Comparison of ENCODE assay signal across 8 cellular contexts in the genomic region with DNA sequence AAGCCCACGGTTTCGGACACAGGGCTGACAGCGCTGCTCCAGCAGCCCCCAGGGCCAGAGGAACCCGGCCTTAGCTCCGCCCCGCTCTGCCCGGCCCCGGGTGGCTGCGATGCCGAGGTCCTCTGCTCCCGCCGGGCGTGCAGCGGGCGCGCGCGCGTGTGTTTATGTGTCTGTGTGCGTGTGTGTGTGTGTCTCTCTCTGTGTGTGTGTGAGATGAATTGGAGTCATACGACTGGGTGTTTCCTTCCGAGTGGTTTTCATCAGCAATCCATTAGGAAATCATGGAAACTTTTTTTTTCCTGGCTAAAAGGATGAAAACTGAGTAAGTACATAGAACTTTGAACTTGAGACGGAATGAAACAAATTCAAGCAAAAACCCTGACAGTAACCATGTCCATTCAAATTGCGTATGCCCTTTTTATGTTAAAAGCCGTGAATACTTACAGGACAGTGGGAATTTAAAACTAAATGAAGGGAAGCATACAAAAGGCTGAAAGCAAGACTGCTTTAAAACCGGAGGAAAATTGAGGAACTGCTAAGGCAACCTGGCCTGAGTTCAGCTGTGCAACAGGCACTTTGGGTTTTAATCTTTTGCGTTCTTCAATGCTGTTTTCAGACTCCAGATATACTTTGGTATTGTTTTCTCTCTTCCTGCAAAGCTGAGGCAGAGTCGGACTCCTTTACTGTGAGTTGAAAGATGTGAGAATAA. TPM values are rescaled to one million over a fixed set of nuclear protein-coding genes. Genes with fewer than 3 reads are reported as not detected.
DNase-seq lines count a peak whose midpoint lies in the region; ATAC-seq and TF ChIP-seq lines count a peak whose summit lies in the region.

CPED1 (plus strand) TSS at position 121 of the 709 bp plus-strand sequence. CDS start 911 bp downstream, outside the sequence.

- H3K27ac ChIP-seq in muscle layer of duodenum (ENCODE audit: low read length) = peak within 1 kb of the TSS; percentile 96

- DNase-seq in NCI-H2029 (lab: John Stamatoyannopoulos, UW) (peak; percentile 18), NCI-H2029 treated with DMSO at 0.1 percent for 48 hours (lab: John Stamatoyannopoulos, UW) (no peak), NCI-H2227 treated with DMSO at 0.1 percent for 48 hours (lab: John Stamatoyannopoulos, UW) (peak; percentile 26), fibroblast of mammary gland (ENCODE audit: low read depth) (peak; percentile 88), superior temporal gyrus (ENCODE audit: extremely low spot score) (peak; percentile 48)
- DNase-seq in activated T-cell treated with anti-CD3 and anti-CD28 coated beads, Interleukin-2, amount 50 U/mL, for 72 hours = peak; percentile 46 to 56

- no peak for TF ChIP-seq CTCF in fibroblast of mammary gland (conservative IDR thresholded peaks at IDR 0.05; ENCODE audit: control insufficient read depth, insufficient read depth, low read depth, low read length)

- peaks cover 17% of the 10 kb centered on the region for H3K4me1 Mint-ChIP-seq in activated T-cell treated with anti-CD3 and anti-CD28 coated beads, Interleukin-2, amount 50 U/mL, for 72 hours (ENCODE audit: low read depth)

- H3K27me3 Mint-ChIP-seq in activated T-cell treated with anti-CD3 and anti-CD28 coated beads, Interleukin-2, amount 50 U/mL, for 72 hours (ENCODE audit: low read depth) = peaks cover 59% of the 10 kb centered on the region

- peaks cover 0 to 2% of the 10 kb centered on the region in 2 donors for H3K36me3 Mint-ChIP-seq in activated T-cell treated with anti-CD3 and anti-CD28 coated beads, Interleukin-2, amount 50 U/mL, for 72 hours (ENCODE audit: insufficient read depth in 2 of 2)

- no peaks in the 10 kb centered on the region for H3K9me3 ChIP-seq in muscle layer of duodenum (ENCODE audit: control insufficient read depth in 1 of 2, low read length in 2 of 2)

- no peak within 1 kb of the TSS for H3K27ac Mint-ChIP-seq in activated T-cell treated with anti-CD3 and anti-CD28 coated beads, Interleukin-2, amount 50 U/mL, for 72 hours

- H3K4me1 ChIP-seq in muscle layer of duodenum (ENCODE audit: control insufficient read depth in 1 of 2, insufficient read depth in 2 of 2, low read length in 2 of 2) = peaks cover 5 to 13% of the 10 kb centered on the region in 2 donors

- no peaks in the 10 kb centered on the region for H3K36me3 ChIP-seq in muscle layer of duodenum (ENCODE audit: control insufficient read depth in 1 of 2, insufficient read depth in 2 of 2, low read length in 2 of 2)

- peak; percentile 68 for ATAC-seq in HG02678 (IDR thresholded peaks at IDR 0.05; ENCODE audit: unreplicated experiment)
- ATAC-seq in activated T-cell treated with anti-CD3 and anti-CD28 coated beads, Interleukin-2, amount 50 U/mL, for 72 hours (replicated peaks in 1 of 2) = peak; percentile 66 to 73

- H3K27me3 ChIP-seq in muscle layer of duodenum (ENCODE audit: low read depth, low read length) = no peaks in the 10 kb centered on the region

- peak within 1 kb of the TSS; percentile 70 for H3K4me3 ChIP-seq in fibroblast of mammary gland (ENCODE audit: control insufficient read depth, low read depth, low read length)
- H3K4me3 ChIP-seq in muscle layer of duodenum (ENCODE audit: low read depth in 1 of 2, low read length in 2 of 2) = peak within 1 kb of the TSS; percentile 78

- no peaks in the 10 kb centered on the region for H3K9me3 Mint-ChIP-seq in activated T-cell treated with anti-CD3 and anti-CD28 coated beads, Interleukin-2, amount 50 U/mL, for 72 hours

- H3K4me3 Mint-ChIP-seq in activated T-cell treated with anti-CD3 and anti-CD28 coated beads, Interleukin-2, amount 50 U/mL, for 72 hours = peak within 1 kb of the TSS; percentile 76 to 94

RNA-seq across cellular contexts. Expression of gene CPED1, which starts in this region (rescaled TPM):
- not detected for total RNA-seq in activated T-cell treated with anti-CD3 and anti-CD28 coated beads, Interleukin-2, amount 50 U/mL, for 72 hours

Comparison
In these comparisons a context has a peak if more than half of its experiments do, and no peak if none do; other contexts are left out.
1. Peak in DNase-seq and ATAC-seq in activated T-cell treated with anti-CD3 and anti-CD28 coated beads, Interleukin-2, amount 50 U/mL, for 72 hours; RNA of the gene not detected or under 1 TPM.